Comparison of ENCODE assay signal across 16 cellular contexts in the genomic region with DNA sequence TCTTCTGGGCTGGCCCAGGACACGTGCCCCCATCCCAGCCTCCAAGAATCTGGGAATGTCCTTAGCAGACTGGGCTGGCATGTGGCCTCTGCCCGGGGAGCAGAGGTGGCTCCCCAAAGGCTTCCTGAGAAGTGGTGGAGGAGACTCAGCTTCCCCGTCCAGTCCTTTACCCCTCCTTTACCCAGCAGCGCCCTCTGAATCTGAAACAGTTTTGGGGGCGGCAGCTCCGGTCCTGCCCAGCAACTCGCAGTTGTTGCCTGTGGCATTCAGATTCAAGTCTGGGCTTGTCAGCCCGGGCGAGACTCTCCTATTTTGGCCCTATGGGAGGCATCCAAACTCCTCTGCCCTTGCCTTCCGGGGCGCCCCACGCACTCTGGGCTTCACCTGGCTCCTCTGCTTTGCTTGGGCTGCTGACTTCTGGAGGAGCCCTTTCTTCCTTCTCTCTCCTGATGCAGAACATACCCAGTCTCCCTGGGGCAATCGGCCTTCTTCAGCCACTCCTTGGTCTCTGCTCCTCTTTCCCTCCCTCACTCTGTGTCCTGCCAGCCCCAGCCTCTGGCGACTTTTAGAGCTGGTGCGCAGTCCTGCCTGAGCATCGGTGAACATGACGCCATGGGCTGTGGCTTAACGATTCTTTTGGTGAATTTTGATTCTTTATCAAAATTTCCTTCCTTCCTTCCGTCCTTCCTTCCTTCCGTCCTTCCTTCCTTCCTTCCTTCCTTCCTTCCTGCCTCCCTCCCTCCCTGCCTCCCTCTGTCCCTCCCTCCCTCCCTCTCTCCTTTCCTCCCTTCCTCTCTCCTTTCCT. TPM values are rescaled to one million over a fixed set of nuclear protein-coding genes. Genes with fewer than 3 reads are reported as not detected.
DNase-seq lines count a peak whose midpoint lies in the region; ATAC-seq, FAIRE-seq and TF ChIP-seq lines count a peak whose summit lies in the region.
"Had no signal": no experiment of that assay in that cellular context is flagged by ENCODE, and none has a peak within 500 bp of the region (broad histone marks: within the 10 kb centered on the region; RNA-seq: fewer than 3 reads in every experiment).

No MANE protein-coding gene starts in this region.

- no peaks in the 10 kb centered on the region for H3K27me3 ChIP-seq in A673 (replicated peaks; ENCODE audit: insufficient read depth, low read depth, low read length, poor library complexity)
- H3K27me3 ChIP-seq: esophagus muscularis mucosa, suprapubic skin had no signal

- peak overlapping the region; percentile 51 for H3K27ac ChIP-seq in A673 (ENCODE audit: low read depth, low read length, poor library complexity, severe bottlenecking)

- intact Hi-C loops in A673 (cut with micrococcal nuclease; ENCODE audit: unreplicated experiment): no loop called here

- DNase-seq in A673 (ENCODE audit: low spot score) (peak; percentile 36), HTR-8/SVneo (ENCODE audit: insufficient read length, low spot score) (peak; percentile 57), nephron progenitor cell (no peak), GM12891 (ENCODE audit: insufficient read length, low spot score) (no peak), T-cell (no peak), OCI-M1 (lab: John Stamatoyannopoulos, UW) (no peak), GM20000 (ENCODE audit: low spot score) (no peak)
- DNase-seq in central memory CD8-positive, alpha-beta T cell (ENCODE audit: low spot score in 2 of 2): no peak
- DNase-seq: amygdala, kidney glomerular epithelial cell, NCI-H2107, SHP77 treated with DMSO at 0.1 percent for 48 hours had no signal

- no TSS peak for BruUV-seq in A673 (replicated peaks; lab: Mats Ljungman, UMichigan)

- peaks cover 6% of the 10 kb centered on the region for H3K36me3 Mint-ChIP-seq in central memory CD8-positive, alpha-beta T cell (ENCODE audit: insufficient read depth)
- H3K36me3 Mint-ChIP-seq in nephron progenitor cell (ENCODE audit: low read depth) (no peaks in the 10 kb centered on the region), T-cell (peaks cover 9% of the 10 kb centered on the region)

- no peaks in the 10 kb centered on the region for H3K36me3 ChIP-seq in A673 (ENCODE audit: insufficient read depth, low read length, poor library complexity, severe bottlenecking)
- H3K36me3 ChIP-seq: esophagus muscularis mucosa, suprapubic skin had no signal

- TF ChIP-seq CTCF in A673 (conservative IDR thresholded peaks at IDR 0.05; ENCODE audit: low read depth, low read length): no peak
- no peak for TF ChIP-seq CTCF in nephron progenitor cell (IDR thresholded peaks at IDR 0.05)
- TF ChIP-seq CTCF in GM20000 (IDR thresholded peaks at IDR 0.05; ENCODE audit: extremely low read depth, missing control alignments): no peak

- H3K9me3 Mint-ChIP-seq in central memory CD8-positive, alpha-beta T cell: no peaks in the 10 kb centered on the region
- H3K9me3 Mint-ChIP-seq in nephron progenitor cell (no peaks in the 10 kb centered on the region), T-cell (no peaks in the 10 kb centered on the region)
- H3K9me3 Mint-ChIP-seq: activated T-helper 1 cell treated with anti-CD3 and anti-CD28 coated beads, Interleukin-12 subunit alpha, Interleukin-12 subunit beta, Interleukin-2, Interleukin-4 antibody, amounts not matched to agents 30 ng/mL and 10 ng/mL and 1 ng/mL, durations not matched to agents 14 hours and 24 hours and 36 hours had no signal

- H3K4me3 Mint-ChIP-seq in central memory CD8-positive, alpha-beta T cell: no peak overlapping the region
- H3K4me3 Mint-ChIP-seq in nephron progenitor cell (no peak overlapping the region), T-cell (no peak overlapping the region)
- H3K4me3 Mint-ChIP-seq: activated T-helper 1 cell treated with anti-CD3 and anti-CD28 coated beads, Interleukin-12 subunit alpha, Interleukin-12 subunit beta, Interleukin-2, Interleukin-4 antibody, amounts not matched to agents 30 ng/mL and 10 ng/mL and 1 ng/mL, durations not matched to agents 14 hours and 24 hours and 36 hours had no signal

- POLR2A ChIA-PET in A673 (lab: Charles Lee; ENCODE audit: low non-redundant PET) (no interaction called here), T-cell (lab: Charles Lee) (no interaction called here)

- CTCF ChIA-PET in A673 (lab: Charles Lee) (no interaction called here), T-cell (lab: Charles Lee) (interaction anchor here in 1 of 2 donors (0.6 kb wide), 1 partner anchor 278 kb away, joined by 5 read pairs; no protein-coding TSS in a partner anchor)

- H3K27ac Mint-ChIP-seq in central memory CD8-positive, alpha-beta T cell (ENCODE audit: low read depth): peak overlapping the region; percentile 85
- peak overlapping the region; percentile 65 for H3K27ac Mint-ChIP-seq in nephron progenitor cell
- H3K27ac Mint-ChIP-seq in T-cell: peak overlapping the region in 1 of 2 donors; percentile 8
- H3K27ac Mint-ChIP-seq: activated T-helper 1 cell treated with anti-CD3 and anti-CD28 coated beads, Interleukin-12 subunit alpha, Interleukin-12 subunit beta, Interleukin-2, Interleukin-4 antibody, amounts not matched to agents 30 ng/mL and 10 ng/mL and 1 ng/mL, durations not matched to agents 14 hours and 24 hours and 36 hours had no signal

- no peaks in the 10 kb centered on the region for H3K9me3 ChIP-seq in A673 (ENCODE audit: low read depth, low read length, poor library complexity, severe bottlenecking)
- H3K9me3 ChIP-seq: esophagus muscularis mucosa, suprapubic skin had no signal

- H3K4me1 ChIP-seq in A673 (ENCODE audit: insufficient read depth, low read length, poor library complexity, severe bottlenecking): peaks cover 14% of the 10 kb centered on the region

- no peaks in the 10 kb centered on the region for H3K27me3 Mint-ChIP-seq in central memory CD8-positive, alpha-beta T cell
- peaks cover 3% of the 10 kb centered on the region for H3K27me3 Mint-ChIP-seq in nephron progenitor cell (ENCODE audit: low read depth, poor library complexity)
- H3K27me3 Mint-ChIP-seq in T-cell: no peaks in the 10 kb centered on the region

- ATAC-seq in central memory CD8-positive, alpha-beta T cell (replicated peaks; ENCODE audit: extremely low read depth, poor library complexity, severe bottlenecking): no peak
- ATAC-seq in T-cell (replicated peaks in 1 of 4): no peak

- FAIRE-seq in HTR-8/SVneo (lab: Jason Lieb, UNC): no peak
- no peak for FAIRE-seq in GM12891 (lab: Jason Lieb, UNC)
- FAIRE-seq: colon had no signal

- TF ChIP-seq POLR2A in GM12891 (IDR thresholded peaks at IDR 0.05; ENCODE audit: low read depth, low read length): no peak

- peaks cover 49% of the 10 kb centered on the region for H3K4me1 Mint-ChIP-seq in central memory CD8-positive, alpha-beta T cell
- peaks cover 63% of the 10 kb centered on the region for H3K4me1 Mint-ChIP-seq in nephron progenitor cell
- peaks cover 54 to 71% (median 62%) of the 10 kb centered on the region in 3 donors for H3K4me1 Mint-ChIP-seq in T-cell

- H3K4me3 ChIP-seq in A673 (ENCODE audit: low read depth, low read length, poor library complexity, severe bottlenecking): no peak overlapping the region
- H3K4me3 ChIP-seq: esophagus muscularis mucosa, suprapubic skin had no signal

TF ChIP-seq in GM12891, 5 proteins besides CTCF, POLR2A, EP300 and RAD21:
- no peak for TF ChIP-seq SPI1 (IDR thresholded peaks at IDR 0.05; ENCODE audit: low read depth, low read length)
- no peak for TF ChIP-seq PAX5 (IDR thresholded peaks at IDR 0.05; ENCODE audit: insufficient read depth, low read length, severe bottlenecking)
- no peak for TF ChIP-seq TAF1 (IDR thresholded peaks at IDR 0.05; ENCODE audit: low read depth, low read length)
- TF ChIP-seq POLR2AphosphoS5 (IDR thresholded peaks at IDR 0.05; ENCODE audit: low read depth, low read length): no peak
- no peak for TF ChIP-seq POU2F2 (IDR thresholded peaks at IDR 0.05; ENCODE audit: low read depth, low read length)
TF ChIP-seq in GM12891: peak in this region for 0.

RNA-seq across cellular contexts. Expression of a gene that starts 55.2 kb away (rescaled TPM):
- 24.7 and 25.5 TPM in 2 replicates for total RNA-seq in A673 (2021)
- polyA plus RNA-seq in GM12891 (2012; ENCODE audit: low read depth, missing spikeins): 15.3 TPM
- 10 to 100 TPM; 39.8 to 55.9 (median 42.6) TPM for total RNA-seq in T-cell

Comparison
In these comparisons a context has a peak if more than half of its experiments do, and no peak if none do; other contexts are left out.
1. DNase-seq: peak in A673 (single experiment) and HTR-8/SVneo (single experiment); none in central memory CD8-positive, alpha-beta T cell (0 of 2), nephron progenitor cell (single experiment), GM12891 (single experiment), T-cell (0 of 34), OCI-M1 (single experiment) and GM20000 (single experiment).